Comparison of ENCODE assay signal across 8 cellular contexts in genomic region chr15:89912674-89913396, GRCh38. TPM values are rescaled to one million over a fixed set of nuclear protein-coding genes. Genes with fewer than 3 reads are reported as not detected.
DNase-seq lines count a peak whose midpoint lies in the region; ATAC-seq and TF ChIP-seq lines count a peak whose summit lies in the region.

Gene ARPIN (minus strand): TSS chr15:89912952. CDS start chr15:89912835, 117 bp downstream.

- H3K4me3 Mint-ChIP-seq in activated T-cell treated with anti-CD3 and anti-CD28 coated beads, Interleukin-2, amount 50 U/mL, for 24 hours: peak within 1 kb of the TSS; percentile 42
- H3K4me3 Mint-ChIP-seq in natural killer cell: peak within 1 kb of the TSS; percentile 70
- H3K4me3 Mint-ChIP-seq in stimulated activated effector memory CD8-positive, alpha-beta T cell treated with anti-CD3 and anti-CD28 coated beads, Interleukin-12 subunit alpha, Interleukin-12 subunit beta, amount 100 ng/mL, for 72 hours: no peak within 1 kb of the TSS

- no peak for TF ChIP-seq CTCF in AG04449 (IDR thresholded peaks at IDR 0.05; ENCODE audit: insufficient read depth, low read length, missing control alignments)
- no peak for TF ChIP-seq CTCF in natural killer cell (IDR thresholded peaks at IDR 0.05)

- POLR2A ChIA-PET in AG04449 (lab: Yijun Ruan, JAX) (interaction anchor here (1.1 to 1.6 kb wide), 2 partner anchors 15 to 19 kb away, joined by 3 to 7 read pairs; partner anchors contain the start of gene AP3S2), HEK293T (lab: Yijun Ruan, JAX) (interaction anchor here (0.8 to 5.1 kb wide), 34 partner anchors 9 to 288 kb away, joined by 3 to 47 read pairs (median 4); partner anchors contain the start of genes AP3S2, IDH2, MESP1 and SEMA4B)

- CTCF ChIA-PET in AG04449 (lab: Yijun Ruan, JAX): interaction anchor here (0.7 to 2.8 kb wide), 8 partner anchors 19 to 172 kb away, joined by 3 to 15 read pairs (median 6); no protein-coding TSS in a partner anchor
- CTCF ChIA-PET in HEK293T (lab: Yijun Ruan, JAX): interaction anchor here (1.2 to 2.2 kb wide), 4 partner anchors 14 to 159 kb away, joined by 3 to 8 read pairs (median 4); no protein-coding TSS in a partner anchor

- intact Hi-C loops in natural killer cell (cut with micrococcal nuclease): loop anchor here (5.0 kb wide), 1 partner anchor 159 kb away; no protein-coding TSS in a partner anchor

- no peak for DNase-seq in AG04449 (ENCODE audit: low read depth, low spot score)
- peak; percentile 79 for DNase-seq in HEK293T (ENCODE audit: extremely low spot score)
- peak; percentile 44 for DNase-seq in activated T-cell treated with anti-CD3 and anti-CD28 coated beads, Interleukin-2, amount 50 U/mL, for 24 hours
- DNase-seq in foreskin melanocyte: peak; percentile 52
- peak; percentile 35 for DNase-seq in natural killer cell
- no peak for DNase-seq in stimulated activated effector memory CD8-positive, alpha-beta T cell treated with anti-CD3 and anti-CD28 coated beads, Interleukin-12 subunit alpha, Interleukin-12 subunit beta, amount 100 ng/mL, for 72 hours (ENCODE audit: low spot score in 2 of 2)
- DNase-seq in KBM-7: no peak

- no peak within 1 kb of the TSS for H3K27ac Mint-ChIP-seq in activated T-cell treated with anti-CD3 and anti-CD28 coated beads, Interleukin-2, amount 50 U/mL, for 24 hours
- peak within 1 kb of the TSS in 1 of 2 donors; percentile 84 for H3K27ac Mint-ChIP-seq in natural killer cell
- H3K27ac Mint-ChIP-seq in stimulated activated effector memory CD8-positive, alpha-beta T cell treated with anti-CD3 and anti-CD28 coated beads, Interleukin-12 subunit alpha, Interleukin-12 subunit beta, amount 100 ng/mL, for 72 hours: no peak within 1 kb of the TSS

- H3K9me3 Mint-ChIP-seq in activated T-cell treated with anti-CD3 and anti-CD28 coated beads, Interleukin-2, amount 50 U/mL, for 24 hours: no peaks in the 10 kb centered on the region
- H3K9me3 Mint-ChIP-seq in natural killer cell: no peaks in the 10 kb centered on the region
- H3K9me3 Mint-ChIP-seq in stimulated activated effector memory CD8-positive, alpha-beta T cell treated with anti-CD3 and anti-CD28 coated beads, Interleukin-12 subunit alpha, Interleukin-12 subunit beta, amount 100 ng/mL, for 72 hours: no peaks in the 10 kb centered on the region

- H3K4me1 Mint-ChIP-seq in activated T-cell treated with anti-CD3 and anti-CD28 coated beads, Interleukin-2, amount 50 U/mL, for 24 hours (ENCODE audit: low read depth): peaks cover 2% of the 10 kb centered on the region
- H3K4me1 Mint-ChIP-seq in natural killer cell: peaks cover 0 to 12% of the 10 kb centered on the region in 2 donors
- no peaks in the 10 kb centered on the region for H3K4me1 Mint-ChIP-seq in stimulated activated effector memory CD8-positive, alpha-beta T cell treated with anti-CD3 and anti-CD28 coated beads, Interleukin-12 subunit alpha, Interleukin-12 subunit beta, amount 100 ng/mL, for 72 hours

- H3K36me3 Mint-ChIP-seq in activated T-cell treated with anti-CD3 and anti-CD28 coated beads, Interleukin-2, amount 50 U/mL, for 24 hours (ENCODE audit: low read depth): no peaks in the 10 kb centered on the region
- no peaks in the 10 kb centered on the region for H3K36me3 Mint-ChIP-seq in natural killer cell
- no peaks in the 10 kb centered on the region for H3K36me3 Mint-ChIP-seq in stimulated activated effector memory CD8-positive, alpha-beta T cell treated with anti-CD3 and anti-CD28 coated beads, Interleukin-12 subunit alpha, Interleukin-12 subunit beta, amount 100 ng/mL, for 72 hours

- ATAC-seq in natural killer cell (peak; percentile 55 to 81 (median 80)), GM18520 (IDR thresholded peaks at IDR 0.05; ENCODE audit: unreplicated experiment) (no peak)
- no peak for ATAC-seq in stimulated activated effector memory CD8-positive, alpha-beta T cell treated with anti-CD3 and anti-CD28 coated beads, Interleukin-12 subunit alpha, Interleukin-12 subunit beta, amount 100 ng/mL, for 72 hours

- in situ Hi-C loops in KBM-7 (cut with MboI; ENCODE audit: low pct_unique_long_range_greater_than_20kb, low sequenced_read_pairs): loop anchor here (25.0 kb wide), 1 partner anchor 174 kb away; no protein-coding TSS in a partner anchor

- H3K27me3 Mint-ChIP-seq in activated T-cell treated with anti-CD3 and anti-CD28 coated beads, Interleukin-2, amount 50 U/mL, for 24 hours: peaks cover 34% of the 10 kb centered on the region
- peaks cover 10 to 14% of the 10 kb centered on the region in 2 donors for H3K27me3 Mint-ChIP-seq in natural killer cell (ENCODE audit: low read depth in 2 of 2)

- peak within 1 kb of the TSS; percentile 71 for H3K4me3 ChIP-seq in AG04449 (ENCODE audit: low read depth, low read length)

TF ChIP-seq in HEK293T, 16 proteins besides CTCF, POLR2A, EP300 and RAD21:
- TF ChIP-seq HDGF (IDR thresholded peaks at IDR 0.05; ENCODE audit: borderline replicate concordance): peak; percentile 68; the same call in 1 of the 2 replicates
- TF ChIP-seq ARNT (IDR thresholded peaks at IDR 0.05): no peak

RNA-seq across cellular contexts. Expression of gene ARPIN, which starts in this region (rescaled TPM):
- 1 to 10 TPM in 1 of 3 donors, under 1 TPM in 2; 0.23 to 5.5 (median 0.38) TPM for total RNA-seq in natural killer cell

Comparison
In these comparisons a context has a peak if more than half of its experiments do, and no peak if none do; other contexts are left out.
1. DNase-seq: peak in HEK293T (single experiment), activated T-cell treated with anti-CD3 and anti-CD28 coated beads, Interleukin-2, amount 50 U/mL, for 24 hours (single experiment), foreskin melanocyte (single experiment) and natural killer cell (single experiment); none in AG04449 (single experiment), stimulated activated effector memory CD8-positive, alpha-beta T cell treated with anti-CD3 and anti-CD28 coated beads, Interleukin-12 subunit alpha, Interleukin-12 subunit beta, amount 100 ng/mL, for 72 hours (0 of 2) and KBM-7 (single experiment).
2. ATAC-seq: peak in natural killer cell (3 of 3); none in stimulated activated effector memory CD8-positive, alpha-beta T cell treated with anti-CD3 and anti-CD28 coated beads, Interleukin-12 subunit alpha, Interleukin-12 subunit beta, amount 100 ng/mL, for 72 hours (single experiment) and GM18520 (single experiment).